8 cellular contexts compared by ENCODE assay signal in the genomic region with DNA sequence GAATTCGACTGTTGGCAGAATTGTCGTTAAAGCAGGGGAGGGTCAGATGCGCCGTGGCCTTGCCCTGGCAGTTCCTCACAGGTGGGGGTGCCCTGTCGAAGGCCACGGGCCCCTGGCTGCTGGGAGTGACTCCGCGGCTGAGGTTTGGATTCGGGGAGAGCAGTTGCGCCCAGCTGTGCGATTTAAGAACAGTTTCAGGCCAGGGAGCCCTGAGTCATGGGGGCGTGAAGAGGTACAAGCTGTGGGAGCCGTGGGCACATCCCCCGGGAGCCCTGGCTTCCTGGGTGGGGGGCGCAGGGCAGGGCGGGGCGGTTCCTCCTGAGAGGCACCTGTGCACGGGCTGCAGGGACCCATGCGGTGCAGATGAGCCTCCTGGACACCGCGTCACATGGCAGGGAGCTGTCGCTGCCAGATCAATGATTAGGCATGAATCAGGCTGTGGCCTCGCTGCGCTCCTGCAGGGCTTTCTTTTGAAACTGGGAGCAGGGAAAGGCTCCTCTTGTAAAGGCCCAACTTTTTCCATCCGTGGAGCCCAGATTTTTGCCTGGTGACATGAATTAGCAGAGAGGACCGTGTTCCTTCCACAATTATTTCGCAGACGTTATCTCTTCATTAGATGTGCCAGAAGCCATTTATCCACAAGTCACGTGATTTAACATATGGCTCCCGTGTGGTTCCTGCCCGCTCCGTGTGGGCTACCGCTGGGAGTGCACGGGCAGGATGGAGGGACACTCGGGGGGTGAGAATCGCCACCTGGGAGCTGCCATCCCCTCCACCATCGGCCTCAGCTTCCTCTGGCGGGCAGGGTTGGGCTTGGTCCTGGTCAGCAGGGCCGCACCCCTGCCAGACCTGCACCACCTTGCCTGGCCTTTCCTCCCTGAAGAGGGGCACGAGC. TPM values are rescaled to one million over a fixed set of nuclear protein-coding genes. Genes with fewer than 3 reads are reported as not detected.
DNase-seq lines count a peak whose midpoint lies in the region; ATAC-seq and TF ChIP-seq lines count a peak whose summit lies in the region.

No MANE protein-coding gene starts in this region.

- H3K27ac Mint-ChIP-seq in CD4-positive, alpha-beta T cell, result peak overlapping the region; percentile 83
- peak overlapping the region; percentile 79 for H3K27ac Mint-ChIP-seq in activated T-helper 1 cell treated with anti-CD3 and anti-CD28 coated beads, Interleukin-12 subunit alpha, Interleukin-12 subunit beta, Interleukin-2, Interleukin-4 antibody, amounts not matched to agents 30 ng/mL and 10 ng/mL and 1 ng/mL, durations not matched to agents 14 hours and 24 hours and 36 hours

- H3K36me3 Mint-ChIP-seq in CD4-positive, alpha-beta T cell (ENCODE audit: low read depth), result peaks cover 5% of the 10 kb centered on the region
- no peaks in the 10 kb centered on the region for H3K36me3 Mint-ChIP-seq in activated T-helper 1 cell treated with anti-CD3 and anti-CD28 coated beads, Interleukin-12 subunit alpha, Interleukin-12 subunit beta, Interleukin-2, Interleukin-4 antibody, amounts not matched to agents 30 ng/mL and 10 ng/mL and 1 ng/mL, durations not matched to agents 14 hours and 24 hours and 36 hours (ENCODE audit: low read depth)

- peaks cover 24% of the 10 kb centered on the region for H3K4me1 Mint-ChIP-seq in CD4-positive, alpha-beta T cell (ENCODE audit: low read depth)
- peaks cover 8% of the 10 kb centered on the region for H3K4me1 Mint-ChIP-seq in activated T-helper 1 cell treated with anti-CD3 and anti-CD28 coated beads, Interleukin-12 subunit alpha, Interleukin-12 subunit beta, Interleukin-2, Interleukin-4 antibody, amounts not matched to agents 30 ng/mL and 10 ng/mL and 1 ng/mL, durations not matched to agents 14 hours and 24 hours and 36 hours (ENCODE audit: low read depth)

- no peaks in the 10 kb centered on the region for H3K9me3 ChIP-seq in CD4-positive, alpha-beta T cell (ENCODE audit: control insufficient read depth, low read length)
- no peaks in the 10 kb centered on the region for H3K9me3 ChIP-seq in ovary

- DNase-seq in CD4-positive, alpha-beta T cell, result peak in 5 of 10 experiments; percentile 12 to 33 (median 22)
- DNase-seq in NB4 (ENCODE audit: low read depth), result peak; percentile 86
- DNase-seq in activated T-helper 1 cell treated with anti-CD3 and anti-CD28 coated beads, Interleukin-12 subunit alpha, Interleukin-12 subunit beta, Interleukin-2, Interleukin-4 antibody, amounts not matched to agents 30 ng/mL and 10 ng/mL and 1 ng/mL, durations not matched to agents 14 hours and 24 hours and 36 hours (ENCODE audit: low spot score), result peak; percentile 18
- DNase-seq in foreskin fibroblast, result peak; percentile 59 to 82
- peak; percentile 52 to 72 (median 67) for DNase-seq in ovary
- no peak for DNase-seq in COLO829 (ENCODE audit: low spot score)
- no peak for DNase-seq in NCI-H2029 treated with DMSO at 0.1 percent for 48 hours (lab: John Stamatoyannopoulos, UW)

- WGBS in ovary, 3 donors, result 24 to 29% (median 25%) methylated on average over 40 of the region's 40 CpGs

- H3K27ac ChIP-seq in CD4-positive, alpha-beta T cell (ENCODE audit: low read depth, low read length), result no peak overlapping the region
- peak overlapping the region; percentile 86 to 88 for H3K27ac ChIP-seq in ovary

- ATAC-seq in CD4-positive, alpha-beta T cell (ENCODE audit: poor library complexity), result peak; percentile 8
- ATAC-seq in GM21619 (IDR thresholded peaks at IDR 0.05; ENCODE audit: unreplicated experiment), result peak; percentile 31

- H3K9me3 Mint-ChIP-seq in CD4-positive, alpha-beta T cell, result no peaks in the 10 kb centered on the region
- H3K9me3 Mint-ChIP-seq in activated T-helper 1 cell treated with anti-CD3 and anti-CD28 coated beads, Interleukin-12 subunit alpha, Interleukin-12 subunit beta, Interleukin-2, Interleukin-4 antibody, amounts not matched to agents 30 ng/mL and 10 ng/mL and 1 ng/mL, durations not matched to agents 14 hours and 24 hours and 36 hours, result no peaks in the 10 kb centered on the region

- TF ChIP-seq POLR2A in NB4 (IDR thresholded peaks at IDR 0.05; ENCODE audit: extremely low read depth, insufficient read length), result no peak
- peak; percentile 18 for TF ChIP-seq POLR2A in ovary (IDR thresholded peaks at IDR 0.05)

- POLR2A ChIA-PET in CD4-positive, alpha-beta T cell (lab: Charles Lee), result interaction anchor here (0.8 to 2.3 kb wide), 5 partner anchors 46 to 141 kb away, joined by 3 to 25 read pairs (median 5); no protein-coding TSS in a partner anchor

- CTCF ChIA-PET in CD4-positive, alpha-beta T cell (lab: Charles Lee), result interaction anchor here (1.5 to 1.6 kb wide), 2 partner anchors 45 to 49 kb away, joined by 3 to 4 read pairs; no protein-coding TSS in a partner anchor

- no peak for TF ChIP-seq CTCF in CD4-positive, alpha-beta T cell (IDR thresholded peaks at IDR 0.05)
- no peak for TF ChIP-seq CTCF in NB4 (IDR thresholded peaks at IDR 0.05; ENCODE audit: low read depth, low read length)
- no peak for TF ChIP-seq CTCF in foreskin fibroblast (IDR thresholded peaks at IDR 0.05; ENCODE audit: low read depth, low read length)
- TF ChIP-seq CTCF in ovary (IDR thresholded peaks at IDR 0.05), result no peak

- H3K4me3 ChIP-seq in NB4 (ENCODE audit: low read depth, low read length), result peak overlapping the region; percentile 74
- H3K4me3 ChIP-seq in foreskin fibroblast (ENCODE audit: low read depth in 1 of 2, low read length in 2 of 2), result peak overlapping the region; percentile 50 to 77
- H3K4me3 ChIP-seq in ovary, result peak overlapping the region; percentile 74

- no peak for TF ChIP-seq EP300 in ovary (IDR thresholded peaks at IDR 0.05)

- no peaks in the 10 kb centered on the region for H3K27me3 ChIP-seq in CD4-positive, alpha-beta T cell (ENCODE audit: control insufficient read depth, insufficient read depth, low read length)
- no peaks in the 10 kb centered on the region for H3K27me3 ChIP-seq in ovary

- H3K36me3 ChIP-seq in ovary, result no peaks in the 10 kb centered on the region

- H3K4me1 ChIP-seq in ovary (ENCODE audit: insufficient read depth), result peaks cover 11% of the 10 kb centered on the region

- H3K27me3 Mint-ChIP-seq in CD4-positive, alpha-beta T cell, result no peaks in the 10 kb centered on the region
- peaks cover 4% of the 10 kb centered on the region for H3K27me3 Mint-ChIP-seq in activated T-helper 1 cell treated with anti-CD3 and anti-CD28 coated beads, Interleukin-12 subunit alpha, Interleukin-12 subunit beta, Interleukin-2, Interleukin-4 antibody, amounts not matched to agents 30 ng/mL and 10 ng/mL and 1 ng/mL, durations not matched to agents 14 hours and 24 hours and 36 hours (ENCODE audit: insufficient read depth)

- peak overlapping the region; percentile 92 for H3K4me3 Mint-ChIP-seq in CD4-positive, alpha-beta T cell
- peak overlapping the region; percentile 86 for H3K4me3 Mint-ChIP-seq in activated T-helper 1 cell treated with anti-CD3 and anti-CD28 coated beads, Interleukin-12 subunit alpha, Interleukin-12 subunit beta, Interleukin-2, Interleukin-4 antibody, amounts not matched to agents 30 ng/mL and 10 ng/mL and 1 ng/mL, durations not matched to agents 14 hours and 24 hours and 36 hours

- intact Hi-C loops in CD4-positive, alpha-beta T cell (cut with DNase I, micrococcal nuclease), result loop anchor here (2.0 to 10.0 kb wide), 5 partner anchors 55 to 413 kb away; a partner anchor contains a TSS
- intact Hi-C loops in activated T-helper 1 cell treated with anti-CD3 and anti-CD28 coated beads, Interleukin-12 subunit alpha, Interleukin-12 subunit beta, Interleukin-2, Interleukin-4 antibody, amounts not matched to agents 30 ng/mL and 10 ng/mL and 1 ng/mL, durations not matched to agents 14 hours and 24 hours and 36 hours (cut with micrococcal nuclease), result loop anchor here (1.0 to 2.0 kb wide), 2 partner anchors 48 to 67 kb away; no protein-coding TSS in a partner anchor
- intact Hi-C loops in ovary (cut with DNase I), result loop anchor here in 2 of 4 donors (10.0 kb wide), 2 partner anchors 137 to 247 kb away; a partner anchor contains a TSS

RNA-seq across cellular contexts. Expression of a gene that starts 0.9 kb away (rescaled TPM):
- 10 to 100 TPM; 19.2 to 19.6 TPM for total RNA-seq in CD4-positive, alpha-beta T cell
- 4.1 and 4.8 TPM in 2 replicates for total RNA-seq in activated T-helper 1 cell treated with anti-CD3 and anti-CD28 coated beads, Interleukin-12 subunit alpha, Interleukin-12 subunit beta, Interleukin-2, Interleukin-4 antibody, amounts not matched to agents 30 ng/mL and 10 ng/mL and 1 ng/mL, durations not matched to agents 14 hours and 24 hours and 36 hours
- total RNA-seq in ovary, result 10 to 100 TPM in 6 of 7 donors, 1 to 10 TPM in 1; 7.3 to 26.0 (median 17.6) TPM
- 1 to 10 TPM; 1.1 to 8.5 TPM for polyA plus RNA-seq in ovary

Comparison
In these comparisons a context has a peak if more than half of its experiments do, and no peak if none do; other contexts are left out.
1. DNase-seq: peak in NB4 (single experiment), activated T-helper 1 cell treated with anti-CD3 and anti-CD28 coated beads, Interleukin-12 subunit alpha, Interleukin-12 subunit beta, Interleukin-2, Interleukin-4 antibody, amounts not matched to agents 30 ng/mL and 10 ng/mL and 1 ng/mL, durations not matched to agents 14 hours and 24 hours and 36 hours (single experiment), foreskin fibroblast (2 of 2) and ovary (5 of 5); none in COLO829 (single experiment) and NCI-H2029 treated with DMSO at 0.1 percent for 48 hours (single experiment).
2. Peak in every context shown above with its lines, with median percentiles within 50 percentile points of each other: H3K4me3 ChIP-seq.